In the genomic region with DNA sequence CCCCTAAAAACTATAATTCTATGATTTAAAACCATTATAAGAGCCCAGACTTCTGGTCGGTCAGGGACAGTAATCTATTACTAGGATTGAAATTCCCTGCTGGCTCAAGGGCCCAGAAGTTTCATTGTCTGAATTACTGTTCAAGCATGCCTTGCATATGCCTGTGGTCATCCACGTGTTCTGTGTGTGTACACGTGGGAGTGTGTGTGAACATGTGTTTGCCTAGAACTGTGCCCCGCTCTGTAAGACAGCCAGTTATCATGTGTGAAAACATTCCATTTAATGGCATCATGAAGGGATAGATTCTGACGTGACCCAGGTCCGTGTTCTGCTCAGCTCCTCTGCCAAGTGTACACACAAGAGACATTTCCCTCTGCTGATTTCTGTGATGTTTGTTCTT, we compare ENCODE assay signal across 27 cellular contexts.
"Had no signal": no experiment of that assay in that cellular context is flagged by ENCODE, and none has a peak within 500 bp of the region (broad histone marks: within the 10 kb centered on the region; RNA-seq: fewer than 3 reads in every experiment).

No MANE protein-coding gene starts in this region.

- H3K27ac Mint-ChIP-seq: immature natural killer cell; mesothelial cell of epicardium; naive B cell; natural killer cell; nephron progenitor cell; stimulated activated memory B cell treated with anti-CD40 and anti-IgM and Interleukin-4, amounts not matched to agents 10 μg/mL and 1 μg/mL and 100 μg/mL, for 72 hours; stimulated activated naive CD8-positive, alpha-beta T cell treated with anti-CD3 and anti-CD28 coated beads, Interleukin-15, amount 100 ng/mL, for 72 hours; type B pancreatic cell had no signal

- H3K4me3 Mint-ChIP-seq: immature natural killer cell; mesothelial cell of epicardium; naive B cell; natural killer cell; nephron progenitor cell; stimulated activated memory B cell treated with anti-CD40 and anti-IgM and Interleukin-4, amounts not matched to agents 10 μg/mL and 1 μg/mL and 100 μg/mL, for 72 hours; stimulated activated naive CD8-positive, alpha-beta T cell treated with anti-CD3 and anti-CD28 coated beads, Interleukin-15, amount 100 ng/mL, for 72 hours; type B pancreatic cell had no signal

- DNase-seq: hypothalamus; immature natural killer cell; kidney; left colon; left lung; lower lobe of right lung; mesendoderm; naive B cell; natural killer cell; nephron progenitor cell; ovary; retina; right cardiac atrium; small intestine; stimulated activated CD4-positive, alpha-beta T cell treated with anti-CD3 and anti-CD28 coated beads, Interleukin-1b, Interleukin-23, amount 100 ng/mL, for 48 hours; stimulated activated CD4-positive, alpha-beta T cell treated with anti-CD3 and anti-CD28 coated beads, Interleukin-2, amount 100 ng/mL, for 48 hours; stimulated activated CD4-positive, alpha-beta T cell treated with anti-CD3 and anti-CD28 coated beads, Interleukin-4, amount 100 ng/mL, for 4 hours; stimulated activated CD8-positive, alpha-beta memory T cell treated with anti-CD3 and anti-CD28 coated beads, Interleukin-4, amount 100 ng/mL, for 48 hours; stimulated activated naive CD4-positive, alpha-beta T cell treated with Interleukin-2 at 50 U/mL for 16 hours; stimulated activated naive CD8-positive, alpha-beta T cell treated with anti-CD3 and anti-CD28 coated beads, Interleukin-15, amount 100 ng/mL, for 72 hours; substantia nigra; uterus had no signal

- H3K4me1 ChIP-seq: left lung, lower lobe of right lung, prostate gland, tibial nerve, uterus had no signal

- H3K27me3 ChIP-seq: ovary, uterus had no signal

- H3K36me3 ChIP-seq: left lung, lower lobe of right lung, ovary, prostate gland, tibial nerve, uterus had no signal

- H3K9me3 ChIP-seq: left lung, lower lobe of right lung, ovary, prostate gland, tibial nerve, uterus had no signal

- H3K9me3 Mint-ChIP-seq: natural killer cell, type B pancreatic cell had no signal

- H3K4me1 Mint-ChIP-seq: immature natural killer cell; mesothelial cell of epicardium; naive B cell; natural killer cell; stimulated activated memory B cell treated with anti-CD40 and anti-IgM and Interleukin-4, amounts not matched to agents 10 μg/mL and 1 μg/mL and 100 μg/mL, for 72 hours; stimulated activated naive CD8-positive, alpha-beta T cell treated with anti-CD3 and anti-CD28 coated beads, Interleukin-15, amount 100 ng/mL, for 72 hours had no signal

- H3K27ac ChIP-seq: left lung, lower lobe of right lung, ovary, prostate gland, tibial nerve, uterus had no signal

- H3K4me3 ChIP-seq: left lung, lower lobe of right lung, ovary, prostate gland, tibial nerve, uterus had no signal

- H3K36me3 Mint-ChIP-seq: immature natural killer cell; mesothelial cell of epicardium; natural killer cell; stimulated activated memory B cell treated with anti-CD40 and anti-IgM and Interleukin-4, amounts not matched to agents 10 μg/mL and 1 μg/mL and 100 μg/mL, for 72 hours; type B pancreatic cell had no signal
